1 cellular context compared by ENCODE assay signal in the genomic region with DNA sequence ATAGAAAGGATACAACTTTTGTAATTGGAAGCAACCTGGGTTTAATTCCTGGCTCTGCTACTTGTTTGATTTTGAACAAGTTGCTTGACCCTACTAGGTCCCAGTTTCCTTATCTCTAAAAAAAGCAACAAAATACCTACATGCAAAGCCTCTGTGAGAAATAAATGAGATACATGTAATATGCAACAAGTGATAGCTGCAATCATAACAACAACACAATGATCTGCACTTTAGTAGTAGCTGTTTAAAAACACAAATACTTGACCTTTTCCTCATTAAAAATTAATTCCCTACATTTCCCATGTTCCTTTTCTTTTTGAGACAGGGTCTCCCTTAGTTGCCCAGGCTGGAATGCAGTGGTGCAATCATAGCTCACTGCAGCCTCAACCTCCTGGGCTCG.
TF ChIP-seq lines count a peak whose summit lies in the region.

No MANE protein-coding gene starts in this region.

TF ChIP-seq in GM23338, 12 proteins besides CTCF, POLR2A, EP300 and RAD21 (continued from another document):
- no peak for TF ChIP-seq REST (IDR thresholded peaks at IDR 0.05; ENCODE audit: unreplicated experiment)
- TF ChIP-seq EZH2 (IDR thresholded peaks at IDR 0.05; ENCODE audit: low read depth, unreplicated experiment): no peak
- no peak for TF ChIP-seq STAT1 (IDR thresholded peaks at IDR 0.05; ENCODE audit: unreplicated experiment)
- TF ChIP-seq EZH2phosphoT487 (IDR thresholded peaks at IDR 0.05; ENCODE audit: unreplicated experiment): no peak
- TF ChIP-seq, protein P1, sequence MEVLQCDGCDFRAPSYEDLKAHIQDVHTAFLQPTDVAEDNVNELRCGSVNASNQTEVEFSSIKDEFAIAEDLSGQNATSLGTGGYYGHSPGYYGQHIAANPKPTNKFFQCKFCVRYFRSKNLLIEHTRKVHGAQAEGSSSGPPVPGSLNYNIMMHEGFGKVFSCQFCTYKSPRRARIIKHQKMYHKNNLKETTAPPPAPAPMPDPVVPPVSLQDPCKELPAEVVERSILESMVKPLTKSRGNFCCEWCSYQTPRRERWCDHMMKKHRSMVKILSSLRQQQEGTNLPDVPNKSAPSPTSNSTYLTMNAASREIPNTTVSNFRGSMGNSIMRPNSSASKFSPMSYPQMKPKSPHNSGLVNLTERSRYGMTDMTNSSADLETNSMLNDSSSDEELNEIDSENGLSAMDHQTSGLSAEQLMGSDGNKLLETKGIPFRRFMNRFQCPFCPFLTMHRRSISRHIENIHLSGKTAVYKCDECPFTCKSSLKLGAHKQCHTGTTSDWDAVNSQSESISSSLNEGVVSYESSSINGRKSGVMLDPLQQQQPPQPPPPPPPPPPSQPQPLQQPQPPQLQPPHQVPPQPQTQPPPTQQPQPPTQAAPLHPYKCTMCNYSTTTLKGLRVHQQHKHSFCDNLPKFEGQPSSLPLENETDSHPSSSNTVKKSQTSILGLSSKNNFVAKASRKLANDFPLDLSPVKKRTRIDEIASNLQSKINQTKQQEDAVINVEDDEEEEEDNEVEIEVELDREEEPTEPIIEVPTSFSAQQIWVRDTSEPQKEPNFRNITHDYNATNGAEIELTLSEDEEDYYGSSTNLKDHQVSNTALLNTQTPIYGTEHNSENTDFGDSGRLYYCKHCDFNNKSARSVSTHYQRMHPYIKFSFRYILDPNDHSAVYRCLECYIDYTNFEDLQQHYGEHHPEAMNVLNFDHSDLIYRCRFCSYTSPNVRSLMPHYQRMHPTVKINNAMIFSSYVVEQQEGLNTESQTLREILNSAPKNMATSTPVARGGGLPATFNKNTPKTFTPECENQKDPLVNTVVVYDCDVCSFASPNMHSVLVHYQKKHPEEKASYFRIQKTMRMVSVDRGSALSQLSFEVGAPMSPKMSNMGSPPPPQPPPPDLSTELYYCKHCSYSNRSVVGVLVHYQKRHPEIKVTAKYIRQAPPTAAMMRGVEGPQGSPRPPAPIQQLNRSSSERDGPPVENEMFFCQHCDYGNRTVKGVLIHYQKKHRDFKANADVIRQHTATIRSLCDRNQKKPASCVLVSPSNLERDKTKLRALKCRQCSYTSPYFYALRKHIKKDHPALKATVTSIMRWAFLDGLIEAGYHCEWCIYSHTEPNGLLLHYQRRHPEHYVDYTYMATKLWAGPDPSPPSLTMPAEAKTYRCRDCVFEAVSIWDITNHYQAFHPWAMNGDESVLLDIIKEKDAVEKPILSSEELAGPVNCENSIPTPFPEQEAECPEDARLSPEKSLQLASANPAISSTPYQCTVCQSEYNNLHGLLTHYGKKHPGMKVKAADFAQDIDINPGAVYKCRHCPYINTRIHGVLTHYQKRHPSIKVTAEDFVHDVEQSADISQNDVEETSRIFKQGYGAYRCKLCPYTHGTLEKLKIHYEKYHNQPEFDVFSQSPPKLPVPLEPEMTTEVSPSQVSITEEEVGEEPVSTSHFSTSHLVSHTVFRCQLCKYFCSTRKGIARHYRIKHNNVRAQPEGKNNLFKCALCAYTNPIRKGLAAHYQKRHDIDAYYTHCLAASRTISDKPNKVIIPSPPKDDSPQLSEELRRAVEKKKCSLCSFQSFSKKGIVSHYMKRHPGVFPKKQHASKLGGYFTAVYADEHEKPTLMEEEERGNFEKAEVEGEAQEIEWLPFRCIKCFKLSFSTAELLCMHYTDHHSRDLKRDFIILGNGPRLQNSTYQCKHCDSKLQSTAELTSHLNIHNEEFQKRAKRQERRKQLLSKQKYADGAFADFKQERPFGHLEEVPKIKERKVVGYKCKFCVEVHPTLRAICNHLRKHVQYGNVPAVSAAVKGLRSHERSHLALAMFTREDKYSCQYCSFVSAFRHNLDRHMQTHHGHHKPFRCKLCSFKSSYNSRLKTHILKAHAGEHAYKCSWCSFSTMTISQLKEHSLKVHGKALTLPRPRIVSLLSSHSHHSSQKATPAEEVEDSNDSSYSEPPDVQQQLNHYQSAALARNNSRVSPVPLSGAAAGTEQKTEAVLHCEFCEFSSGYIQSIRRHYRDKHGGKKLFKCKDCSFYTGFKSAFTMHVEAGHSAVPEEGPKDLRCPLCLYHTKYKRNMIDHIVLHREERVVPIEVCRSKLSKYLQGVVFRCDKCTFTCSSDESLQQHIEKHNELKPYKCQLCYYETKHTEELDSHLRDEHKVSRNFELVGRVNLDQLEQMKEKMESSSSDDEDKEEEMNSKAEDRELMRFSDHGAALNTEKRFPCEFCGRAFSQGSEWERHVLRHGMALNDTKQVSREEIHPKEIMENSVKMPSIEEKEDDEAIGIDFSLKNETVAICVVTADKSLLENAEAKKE (CRISPR knock-in tag; IDR thresholded peaks at IDR 0.05): no peak
- no peak for TF ChIP-seq JUNB (IDR thresholded peaks at IDR 0.05; ENCODE audit: unreplicated experiment)
- TF ChIP-seq ETS1 (IDR thresholded peaks at IDR 0.05): no peak
- no peak for TF ChIP-seq POLR2AphosphoS5 (IDR thresholded peaks at IDR 0.05; ENCODE audit: low read depth)
- no peak for TF ChIP-seq NANOG (IDR thresholded peaks at IDR 0.05; ENCODE audit: borderline replicate concordance)
